14 cellular contexts compared by ENCODE assay signal in the genomic region with DNA sequence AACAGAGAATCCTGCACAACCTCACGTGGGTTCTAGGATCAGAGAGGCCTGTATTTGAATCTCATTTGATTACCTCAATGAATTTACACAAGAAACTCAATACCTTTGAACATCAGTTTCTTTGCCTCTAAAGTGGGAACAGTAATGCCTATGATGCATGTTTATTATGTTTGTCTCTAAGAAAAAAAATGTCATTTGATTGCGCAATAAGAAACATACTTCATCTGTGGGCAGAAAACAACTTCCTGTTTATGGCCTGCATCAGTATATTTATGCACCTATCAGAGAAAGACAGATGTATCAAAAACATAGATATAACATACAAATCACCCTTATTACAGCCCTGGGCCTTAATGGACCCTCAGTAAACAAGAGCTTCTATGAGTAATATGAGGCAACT.
A peak's percentile ranks its signal among the peaks of the same experiment; 100 is the strongest.
DNase-seq lines count a peak whose midpoint lies in the region; ATAC-seq and TF ChIP-seq lines count a peak whose summit lies in the region.
"Had no signal": no experiment of that assay in that cellular context is flagged by ENCODE, and none has a peak within 500 bp of the region (broad histone marks: within the 10 kb centered on the region; RNA-seq: fewer than 3 reads in every experiment).

No MANE protein-coding gene starts in this region.

- H3K4me3 ChIP-seq in WERI-Rb-1 (ENCODE audit: low read depth, low read length) = no peak overlapping the region
- H3K4me3 ChIP-seq in colonic mucosa = no peak overlapping the region

- H3K27me3 ChIP-seq in WERI-Rb-1 (ENCODE audit: insufficient read depth, low read depth, severe bottlenecking) (no peaks in the 10 kb centered on the region), colonic mucosa (no peaks in the 10 kb centered on the region)
- H3K27me3 ChIP-seq: BE2C had no signal

- H3K4me1 ChIP-seq in colonic mucosa = no peaks in the 10 kb centered on the region
- H3K4me1 ChIP-seq: Caco-2 had no signal

- H3K36me3 ChIP-seq in WERI-Rb-1 (no peaks in the 10 kb centered on the region), colonic mucosa (no peaks in the 10 kb centered on the region)
- H3K36me3 ChIP-seq: BE2C had no signal

- no peak overlapping the region for H3K9ac ChIP-seq in colonic mucosa (ENCODE audit: low read depth in 2 of 2, low read length in 2 of 2)

- intact Hi-C loops in colonic mucosa (cut with DNase I) = no loop called here

- peaks cover 2% of the 10 kb centered on the region for H3K9me3 ChIP-seq in WERI-Rb-1 (ENCODE audit: severe bottlenecking)
- no peaks in the 10 kb centered on the region for H3K9me3 ChIP-seq in colonic mucosa
- H3K9me3 ChIP-seq: BE2C, Caco-2 had no signal

- DNase-seq in NCI-H526 (lab: John Stamatoyannopoulos, UW) = peak; percentile 10 to 52
- DNase-seq in NCI-H526 treated with DMSO at 0.1 percent for 48 hours (lab: John Stamatoyannopoulos, UW) = no peak
- DNase-seq in CMK (ENCODE audit: low read depth) = peak; percentile 3
- DNase-seq in WERI-Rb-1 = no peak
- DNase-seq in colonic mucosa = no peak
- no peak for DNase-seq in activated gamma-delta T cell (lab: John Stamatoyannopoulos, UW)
- DNase-seq: BE2C; Caco-2; CD8-positive, alpha-beta T cell; DND-41; GDM1 had no signal

- no peak for ATAC-seq in GM19463 (IDR thresholded peaks at IDR 0.05; ENCODE audit: unreplicated experiment)
- ATAC-seq: CD8-positive, alpha-beta T cell had no signal

- H3K27ac ChIP-seq in WERI-Rb-1 = peak overlapping the region; percentile 57
- no peak overlapping the region for H3K27ac ChIP-seq in colonic mucosa
- H3K27ac ChIP-seq: C4-2B, HL-60 had no signal

- TF ChIP-seq CTCF in WERI-Rb-1 (IDR thresholded peaks at IDR 0.05; ENCODE audit: low read depth, low read length) (no peak), colonic mucosa (IDR thresholded peaks at IDR 0.05) (no peak)

Comparison
In these comparisons a context has a peak if more than half of its experiments do, and no peak if none do; other contexts are left out.
1. DNase-seq: peak in NCI-H526 (2 of 2) and CMK (single experiment); none in NCI-H526 treated with DMSO at 0.1 percent for 48 hours (single experiment), WERI-Rb-1 (single experiment), colonic mucosa (single experiment) and activated gamma-delta T cell (single experiment).